Comparison of ENCODE assay signal across 28 cellular contexts in genomic region chr2:147826615-147827375, GRCh38.
"Had no signal": no experiment of that assay in that cellular context is flagged by ENCODE, and none has a peak within 500 bp of the region (broad histone marks: within the 10 kb centered on the region; RNA-seq: fewer than 3 reads in every experiment).

No MANE protein-coding gene starts in this region.

- H3K4me2 ChIP-seq: smooth muscle cell had no signal

- H3K27ac ChIP-seq: heart left ventricle, left lung, parathyroid adenoma, psoas muscle, right lobe of liver, thyroid gland, transverse colon, upper lobe of left lung had no signal

- ATAC-seq: heart left ventricle; left colon; left lung; mucosa of descending colon; naive thymus-derived CD4-positive, alpha-beta T cell; natural killer cell treated with Interleukin-12 subunit alpha and Interleukin-12 subunit beta and Interleukin-15 and Interleukin-18, amount 100 ng/mL, for 72 hours; psoas muscle; right lobe of liver; stimulated activated naive B cell treated with anti-CD40 and anti-IgM and Interleukin-4, amounts not matched to agents 10 μg/mL and 1 μg/mL and 100 μg/mL, for 72 hours had no signal

- H2AFZ ChIP-seq: parathyroid adenoma had no signal

- H3K27me3 ChIP-seq: heart left ventricle, left lung, right lobe of liver, thyroid gland, transverse colon, upper lobe of left lung had no signal

- FAIRE-seq: islet of Langerhans, kidney, urothelium cell line had no signal

- H3K4me1 ChIP-seq: left lung, parathyroid adenoma, psoas muscle, right lobe of liver, thyroid gland, transverse colon, upper lobe of left lung had no signal

- DNase-seq: glutamatergic neuron; heart left ventricle; hypothalamus; immature natural killer cell; kidney; left colon; midbrain; mucosa of descending colon; naive thymus-derived CD4-positive, alpha-beta T cell; occipital lobe; right lobe of liver; stimulated activated CD4-positive, alpha-beta T cell treated with anti-CD3 and anti-CD28 coated beads, Interleukin-12 subunit alpha, Interleukin-12 subunit beta, amount 100 ng/mL, for 4 hours; stimulated activated CD4-positive, alpha-beta T cell treated with anti-CD3 and anti-CD28 coated beads, Interleukin-15, amount 100 ng/mL, for 24 hours; stimulated activated CD4-positive, alpha-beta T cell treated with anti-CD3 and anti-CD28 coated beads, Interleukin-2, amount 100 ng/mL, for 24 hours; stimulated activated CD4-positive, alpha-beta T cell treated with anti-CD3 and anti-CD28 coated beads, Interleukin-4, amount 100 ng/mL, for 1 hour; stimulated activated naive B cell treated with anti-CD40 and anti-IgM and Interleukin-4, amounts not matched to agents 10 μg/mL and 1 μg/mL and 100 μg/mL, for 72 hours; substantia nigra; thyroid gland; transverse colon had no signal

- H3K4me3 ChIP-seq: heart left ventricle, left lung, lung, mucosa of descending colon, psoas muscle, right lobe of liver, smooth muscle cell, thyroid gland, transverse colon, upper lobe of left lung had no signal

- H3K9ac ChIP-seq: parathyroid adenoma had no signal

- H3K9me3 ChIP-seq: right lobe of liver, thyroid gland, upper lobe of left lung had no signal

- H3K36me3 ChIP-seq: heart left ventricle, left lung, right lobe of liver, thyroid gland, transverse colon, upper lobe of left lung had no signal
